ENCODE assay signal across 10 cellular contexts in genomic region chr12:101793401-101793800, GRCh38. TPM values are rescaled to one million over a fixed set of nuclear protein-coding genes. Genes with fewer than 3 reads are reported as not detected.
DNase-seq lines count a peak whose midpoint lies in the region; ATAC-seq and TF ChIP-seq lines count a peak whose summit lies in the region.
"Had no signal": no experiment of that assay in that cellular context is flagged by ENCODE, and none has a peak within 500 bp of the region (broad histone marks: within the 10 kb centered on the region; RNA-seq: fewer than 3 reads in every experiment).

No MANE protein-coding gene starts in this region.

- BruUV-seq in Calu3 (replicated peaks; lab: Mats Ljungman, UMichigan) = no TSS peak

- ATAC-seq in SK-N-SH treated with all-trans-retinoic acid at 6 μM for 48 hours (no peak; the same call in 2 of the 3 replicates), HG02885 (IDR thresholded peaks at IDR 0.05; ENCODE audit: poor library complexity, unreplicated experiment) (peak; percentile 64), psoas muscle (peak in 2 of 4 donors; percentile 38 to 71), HG03469 (IDR thresholded peaks at IDR 0.05; ENCODE audit: unreplicated experiment) (no peak)

- peak overlapping the region; percentile 22 for H3K4me3 Mint-ChIP-seq in activated naive CD8-positive, alpha-beta T cell treated with anti-CD3 and anti-CD28 coated beads for 36 hours
- H3K4me3 Mint-ChIP-seq in Calu3 (ENCODE audit: low read depth, unreplicated experiment) = no peak overlapping the region

- H3K27me3 Mint-ChIP-seq in activated naive CD8-positive, alpha-beta T cell treated with anti-CD3 and anti-CD28 coated beads for 36 hours = no peaks in the 10 kb centered on the region
- no peaks in the 10 kb centered on the region for H3K27me3 Mint-ChIP-seq in Calu3 (ENCODE audit: unreplicated experiment)

- no peak overlapping the region for H2AFZ ChIP-seq in SK-N-SH (ENCODE audit: low read depth)

- no peak overlapping the region for H3K9ac ChIP-seq in SK-N-SH

- H3K4me1 Mint-ChIP-seq in activated naive CD8-positive, alpha-beta T cell treated with anti-CD3 and anti-CD28 coated beads for 36 hours = peaks cover 51% of the 10 kb centered on the region
- H3K4me1 Mint-ChIP-seq in Calu3 (ENCODE audit: low read depth, unreplicated experiment) = no peaks in the 10 kb centered on the region

- H3K27ac ChIP-seq in SK-N-SH (ENCODE audit: low read depth in 2 of 2, low read length in 1 of 2) (peak overlapping the region in 1 of 2 experiments; percentile 64; a peak in 2 of 4 replicates), psoas muscle (peak overlapping the region; percentile 58)
- H3K27ac ChIP-seq: dorsolateral prefrontal cortex had no signal

- CTCF ChIA-PET in SK-N-SH (lab: Yijun Ruan, JAX) = interaction anchor here (0.7 to 4.2 kb wide), 6 partner anchors 14 to 46 kb away, joined by 3 to 23 read pairs (median 6); partner anchors contain the start of gene GNPTAB
- CTCF ChIA-PET in Calu3 (lab: Charles Lee) = no interaction called here

- no peaks in the 10 kb centered on the region for H3K27me3 ChIP-seq in SK-N-SH (ENCODE audit: insufficient read depth)
- H3K27me3 ChIP-seq in psoas muscle (ENCODE audit: insufficient read depth in 3 of 3, low read length in 2 of 3) = no peaks in the 10 kb centered on the region
- H3K27me3 ChIP-seq: dorsolateral prefrontal cortex, transverse colon had no signal

- no peaks in the 10 kb centered on the region for H3K9me2 ChIP-seq in SK-N-SH

- H3K36me3 Mint-ChIP-seq in activated naive CD8-positive, alpha-beta T cell treated with anti-CD3 and anti-CD28 coated beads for 36 hours = peaks cover 42% of the 10 kb centered on the region
- no peaks in the 10 kb centered on the region for H3K36me3 Mint-ChIP-seq in Calu3 (ENCODE audit: insufficient read depth, unreplicated experiment)

- TF ChIP-seq CTCF in SK-N-SH (IDR thresholded peaks at IDR 0.05) (no peak), psoas muscle (IDR thresholded peaks at IDR 0.05) (no peak), Calu3 (IDR thresholded peaks at IDR 0.05; ENCODE audit: unreplicated experiment) (no peak)

- POLR2A ChIA-PET in SK-N-SH (lab: Yijun Ruan, JAX) = no interaction called here

- intact Hi-C loops in psoas muscle (cut with DNase I) = loop anchor here in 1 of 2 donors (5.0 kb wide), 1 partner anchor 39 kb away; the partner anchor contains the start of gene GNPTAB
- intact Hi-C loops in Calu3 (cut with micrococcal nuclease; ENCODE audit: unreplicated experiment) = loop anchor here (5.0 kb wide), 1 partner anchor 39 kb away; the partner anchor contains the start of gene GNPTAB

- H4K20me1 ChIP-seq in SK-N-SH (ENCODE audit: insufficient read depth) = no peaks in the 10 kb centered on the region

- 31% methylated on average over 1 of the region's 1 CpG for WGBS in SK-N-SH (ENCODE audit: low lambda C conversion rate)
- WGBS in psoas muscle, 3 donors = 32 to 57% (median 49%) methylated on average over 1 of the region's 1 CpG

- H3K4me3 ChIP-seq in SK-N-SH (ENCODE audit: low read depth in 2 of 2, low read length in 1 of 2) (no peak overlapping the region), psoas muscle (no peak overlapping the region)
- H3K4me3 ChIP-seq: dorsolateral prefrontal cortex, transverse colon had no signal

- no peaks in the 10 kb centered on the region for H3K9me3 ChIP-seq in SK-N-SH
- no peaks in the 10 kb centered on the region for H3K9me3 ChIP-seq in psoas muscle
- H3K9me3 ChIP-seq: transverse colon had no signal

- no peak for TF ChIP-seq EP300 in SK-N-SH (IDR thresholded peaks at IDR 0.05; ENCODE audit: borderline replicate concordance in 1 of 2, low read depth in 1 of 2, low read length in 1 of 2)

- no peaks in the 10 kb centered on the region for H3K9me3 Mint-ChIP-seq in activated naive CD8-positive, alpha-beta T cell treated with anti-CD3 and anti-CD28 coated beads for 36 hours
- no peaks in the 10 kb centered on the region for H3K9me3 Mint-ChIP-seq in Calu3 (ENCODE audit: low read depth, unreplicated experiment)

- no peak for DNase-seq in SK-N-SH
- DNase-seq in activated naive CD8-positive, alpha-beta T cell treated with anti-CD3 and anti-CD28 coated beads for 36 hours = no peak
- no peak for DNase-seq in psoas muscle
- no peak for DNase-seq in Calu3
- no peak for DNase-seq in GDM1 (lab: John Stamatoyannopoulos, UW)
- DNase-seq: dorsolateral prefrontal cortex, transverse colon had no signal

- TF ChIP-seq RAD21 in SK-N-SH (IDR thresholded peaks at IDR 0.05; ENCODE audit: low read length) = no peak

- H3F3A ChIP-seq in SK-N-SH (replicated peaks; ENCODE audit: insufficient read depth) = peaks cover 9% of the 10 kb centered on the region

- H3K79me2 ChIP-seq in SK-N-SH (ENCODE audit: insufficient read depth) = no peaks in the 10 kb centered on the region

- H3K4me1 ChIP-seq in SK-N-SH (ENCODE audit: control insufficient read depth in 1 of 2, insufficient read depth in 2 of 2, low read depth in 1 of 2, low read length in 1 of 2) (no peaks in the 10 kb centered on the region), psoas muscle (peaks cover 16% of the 10 kb centered on the region)

- H3K36me3 ChIP-seq in SK-N-SH (replicated peaks in 1 of 2; ENCODE audit: control insufficient read depth in 1 of 2, insufficient read depth in 2 of 2, low read length in 1 of 2) = no peaks in the 10 kb centered on the region
- H3K36me3 ChIP-seq in psoas muscle (ENCODE audit: insufficient read depth in 1 of 2, low read depth in 1 of 2) = peaks cover 0 to 24% of the 10 kb centered on the region in 2 donors

- peak overlapping the region; percentile 86 for H3K27ac Mint-ChIP-seq in activated naive CD8-positive, alpha-beta T cell treated with anti-CD3 and anti-CD28 coated beads for 36 hours
- H3K27ac Mint-ChIP-seq in Calu3 (ENCODE audit: unreplicated experiment) = no peak overlapping the region

- no peak overlapping the region for H3K4me2 ChIP-seq in SK-N-SH

TF ChIP-seq in SK-N-SH, 30 proteins besides CTCF, POLR2A, EP300 and RAD21:
- TF ChIP-seq GATA2 (CRISPR knock-in tag; IDR thresholded peaks at IDR 0.05) (no peak), TCF12 (IDR thresholded peaks at IDR 0.05) (peak; percentile 13; the same call in 1 of the 2 replicates), PBX3 (IDR thresholded peaks at IDR 0.05) (peak; percentile 26; the same call in 1 of the 2 replicates)

TF ChIP-seq in SK-N-SH treated with all-trans-retinoic acid at 6 μM for 48 hours, 23 proteins besides CTCF, POLR2A, EP300 and RAD21 (continues in another document):
- TF ChIP-seq ZFP30 (CRISPR knock-in tag; IDR thresholded peaks at IDR 0.05) = no peak
- no peak for TF ChIP-seq ZC3H10 (CRISPR knock-in tag; IDR thresholded peaks at IDR 0.05)
- no peak for TF ChIP-seq PATZ1 (CRISPR knock-in tag; IDR thresholded peaks at IDR 0.05; ENCODE audit: borderline replicate concordance)
- no peak for TF ChIP-seq TCF4 (CRISPR knock-in tag; IDR thresholded peaks at IDR 0.05; ENCODE audit: borderline replicate concordance)
- TF ChIP-seq ZNF8 (CRISPR knock-in tag; IDR thresholded peaks at IDR 0.05) = no peak
- TF ChIP-seq PPARA (CRISPR knock-in tag; IDR thresholded peaks at IDR 0.05; ENCODE audit: borderline replicate concordance) = no peak
- TF ChIP-seq TOX (CRISPR knock-in tag; IDR thresholded peaks at IDR 0.05; ENCODE audit: borderline replicate concordance) = no peak
- TF ChIP-seq GLIS3 (CRISPR knock-in tag; IDR thresholded peaks at IDR 0.05) = no peak
- TF ChIP-seq ARNTL (CRISPR knock-in tag; IDR thresholded peaks at IDR 0.05; ENCODE audit: borderline replicate concordance, low read depth) = no peak
- no peak for TF ChIP-seq CSDC2 (CRISPR knock-in tag; IDR thresholded peaks at IDR 0.05)
- no peak for TF ChIP-seq SNAI2 (CRISPR knock-in tag; IDR thresholded peaks at IDR 0.05)
- TF ChIP-seq CSRNP3 (CRISPR knock-in tag; IDR thresholded peaks at IDR 0.05) = no peak

RNA-seq across cellular contexts. Expression of gene GNPTAB, which starts 37.4 kb away (rescaled TPM):
- polyA plus RNA-seq in SK-N-SH (2012; rRNA removed) (18.8 and 25.1 TPM in 2 replicates), psoas muscle (10 to 100 TPM; 10.3 to 17.5 (median 11.5) TPM)
- polyA plus RNA-seq in SK-N-SH (2012; cell fraction: cytosol; rRNA removed) = 28.2 and 31.7 TPM in 2 replicates
- polyA plus RNA-seq in SK-N-SH (2012; cell fraction: nucleus; rRNA removed) = 12.1 and 21.7 TPM in 2 replicates
- total RNA-seq in activated naive CD8-positive, alpha-beta T cell treated with anti-CD3 and anti-CD28 coated beads for 36 hours = 10 to 100 TPM; 44.9 to 47.4 TPM
- total RNA-seq in psoas muscle (10 to 100 TPM; 14.3 to 36.1 (median 19.9) TPM), Calu3 (2022) (34.0 and 36.0 TPM in 2 replicates)

RNA-seq across cellular contexts. Expression of gene SYCP3, which starts 54.1 kb away (rescaled TPM):
- polyA plus RNA-seq in SK-N-SH (2012; rRNA removed) (0.06 and 0.07 TPM in 2 replicates), psoas muscle (under 1 TPM in 2 of 3 donors, not detected in 1; 0.04 to 0.23 TPM)
- polyA plus RNA-seq in SK-N-SH (2012; cell fraction: cytosol; rRNA removed) = 0.03 TPM in 1 of 2 replicates, not detected in the other
- 0.26 and 0.30 TPM in 2 replicates for polyA plus RNA-seq in SK-N-SH (2012; cell fraction: nucleus; rRNA removed)
- total RNA-seq in activated naive CD8-positive, alpha-beta T cell treated with anti-CD3 and anti-CD28 coated beads for 36 hours = under 1 TPM; 0.21 to 0.22 TPM
- total RNA-seq in psoas muscle (under 1 TPM in 1 of 4 donors, not detected in 3; 0.28 TPM), Calu3 (2022) (0.12 TPM in 1 of 2 replicates, not detected in the other)
